Comparison of ENCODE assay signal across 8 cellular contexts in the genomic region with DNA sequence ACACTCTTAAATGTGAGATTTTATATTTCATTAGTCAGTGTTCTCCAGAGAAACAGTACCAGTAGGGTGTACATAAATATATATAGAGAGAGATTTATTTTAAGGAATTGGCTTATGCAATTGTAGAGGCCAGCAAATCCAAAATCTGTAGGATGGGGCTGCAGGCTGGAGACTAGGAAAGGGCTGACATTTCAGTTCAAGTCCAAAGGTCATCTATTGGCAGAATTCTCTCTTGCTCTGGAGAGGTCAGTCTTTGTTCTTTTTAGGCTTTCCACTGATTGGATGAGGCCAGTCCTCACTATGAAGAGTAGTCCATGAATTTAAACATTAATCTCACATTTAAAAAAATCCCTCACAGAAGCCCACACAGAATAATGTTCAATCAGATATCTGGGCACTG.
"Had no signal": no experiment of that assay in that cellular context is flagged by ENCODE, and none has a peak within 500 bp of the region (broad histone marks: within the 10 kb centered on the region; RNA-seq: fewer than 3 reads in every experiment).

No MANE protein-coding gene starts in this region.

- DNase-seq: GDM1, GF-D8 had no signal

- ATAC-seq: GM12878 had no signal

- FAIRE-seq: G401.6, GM12878, GM12891, GM12892, GM18507, GM19239 had no signal

- H3K4me3 ChIP-seq: GM12878 had no signal
